11 cellular contexts compared by ENCODE assay signal in the genomic region with DNA sequence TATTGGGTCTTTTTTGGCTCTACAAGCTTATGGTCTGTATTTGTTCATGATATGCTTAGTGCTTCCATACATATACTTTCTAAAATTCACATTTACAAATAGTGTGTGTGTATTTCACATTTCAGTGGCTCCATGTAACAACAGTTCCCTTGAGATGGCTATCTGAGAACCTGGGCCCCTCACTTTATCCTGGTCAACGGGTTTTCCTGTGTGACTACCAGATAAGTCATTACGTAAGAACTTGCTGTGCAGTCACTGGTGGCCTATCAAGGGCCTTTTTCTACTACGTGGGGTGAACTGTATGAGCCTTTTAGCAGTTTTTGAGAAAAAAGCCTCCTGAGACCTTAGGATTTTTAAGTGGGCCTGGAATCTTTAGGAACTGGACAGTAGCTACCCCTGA. TPM values are rescaled to one million over a fixed set of nuclear protein-coding genes. Genes with fewer than 3 reads are reported as not detected.
DNase-seq lines count a peak whose midpoint lies in the region; ATAC-seq and TF ChIP-seq lines count a peak whose summit lies in the region.
"Had no signal": no experiment of that assay in that cellular context is flagged by ENCODE, and none has a peak within 500 bp of the region (broad histone marks: within the 10 kb centered on the region; RNA-seq: fewer than 3 reads in every experiment).

No MANE protein-coding gene starts in this region.

- no peaks in the 10 kb centered on the region for H3K27me3 ChIP-seq in tibial nerve
- H3K27me3 ChIP-seq in thyroid gland: no peaks in the 10 kb centered on the region
- H3K27me3 ChIP-seq: uterus had no signal

- H3K9me3 ChIP-seq in tibial nerve: no peaks in the 10 kb centered on the region
- H3K9me3 ChIP-seq in thyroid gland: no peaks in the 10 kb centered on the region
- H3K9me3 ChIP-seq: uterus had no signal

- H3K9me3 Mint-ChIP-seq in activated naive CD4-positive, alpha-beta T cell treated with anti-CD3 and anti-CD28 coated beads, Interleukin-2, amount 50 U/mL, for 24 hours: peaks cover 13% of the 10 kb centered on the region
- H3K9me3 Mint-ChIP-seq in activated T-helper 1 cell treated with anti-CD3 and anti-CD28 coated beads, Interleukin-12 subunit alpha, Interleukin-12 subunit beta, Interleukin-2, Interleukin-4 antibody, amounts not matched to agents 30 ng/mL and 10 ng/mL and 1 ng/mL, durations not matched to agents 14 hours and 24 hours and 36 hours: peaks cover 17% of the 10 kb centered on the region
- H3K9me3 Mint-ChIP-seq: nephron had no signal

- TF ChIP-seq CTCF in tibial nerve (IDR thresholded peaks at IDR 0.05): no peak
- TF ChIP-seq CTCF in thyroid gland (IDR thresholded peaks at IDR 0.05): no peak

- H3K4me1 ChIP-seq in tibial nerve: peaks cover 0 to 56% (median 18%) of the 10 kb centered on the region in 4 donors
- H3K4me1 ChIP-seq in thyroid gland: peaks cover 11 to 23% of the 10 kb centered on the region in 2 donors

- TF ChIP-seq POLR2A in tibial nerve (IDR thresholded peaks at IDR 0.05) (no peak), thyroid gland (IDR thresholded peaks at IDR 0.05) (no peak)

- H3K4me3 ChIP-seq in tibial nerve: no peak overlapping the region
- no peak overlapping the region for H3K4me3 ChIP-seq in thyroid gland (replicated peaks in 1 of 3)
- H3K4me3 ChIP-seq: uterus had no signal

- intact Hi-C loops in Right ventricle myocardium inferior (cut with DNase I) (no loop called here), thyroid gland (cut with DNase I) (no loop called here)
- intact Hi-C loops in activated T-helper 1 cell treated with anti-CD3 and anti-CD28 coated beads, Interleukin-12 subunit alpha, Interleukin-12 subunit beta, Interleukin-2, Interleukin-4 antibody, amounts not matched to agents 30 ng/mL and 10 ng/mL and 1 ng/mL, durations not matched to agents 14 hours and 24 hours and 36 hours (cut with micrococcal nuclease): loop anchor here (5.0 kb wide), 1 partner anchor 36 kb away; no protein-coding TSS in a partner anchor

- peaks cover 15% of the 10 kb centered on the region for H3K36me3 Mint-ChIP-seq in activated naive CD4-positive, alpha-beta T cell treated with anti-CD3 and anti-CD28 coated beads, Interleukin-2, amount 50 U/mL, for 24 hours
- peaks cover 24% of the 10 kb centered on the region for H3K36me3 Mint-ChIP-seq in activated T-helper 1 cell treated with anti-CD3 and anti-CD28 coated beads, Interleukin-12 subunit alpha, Interleukin-12 subunit beta, Interleukin-2, Interleukin-4 antibody, amounts not matched to agents 30 ng/mL and 10 ng/mL and 1 ng/mL, durations not matched to agents 14 hours and 24 hours and 36 hours (ENCODE audit: low read depth)

- WGBS in tibial nerve, 2 donors: 62 to 86% methylated on average over 3 of the region's 3 CpGs
- 42 to 56% methylated on average over 3 of the region's 3 CpGs for WGBS in thyroid gland, 2 donors

- no peak for TF ChIP-seq EP300 in tibial nerve (IDR thresholded peaks at IDR 0.05)

- no peak for ATAC-seq in Right ventricle myocardium inferior

- H3K27ac Mint-ChIP-seq in activated naive CD4-positive, alpha-beta T cell treated with anti-CD3 and anti-CD28 coated beads, Interleukin-2, amount 50 U/mL, for 24 hours: peak overlapping the region; percentile 30
- H3K27ac Mint-ChIP-seq in activated T-helper 1 cell treated with anti-CD3 and anti-CD28 coated beads, Interleukin-12 subunit alpha, Interleukin-12 subunit beta, Interleukin-2, Interleukin-4 antibody, amounts not matched to agents 30 ng/mL and 10 ng/mL and 1 ng/mL, durations not matched to agents 14 hours and 24 hours and 36 hours: no peak overlapping the region

- H3K27ac ChIP-seq in tibial nerve: peak overlapping the region in 3 of 4 donors; percentile 16 to 80 (median 57)
- no peak overlapping the region for H3K27ac ChIP-seq in thyroid gland
- H3K27ac ChIP-seq: uterus had no signal

- H3K36me3 ChIP-seq in tibial nerve: no peaks in the 10 kb centered on the region
- H3K36me3 ChIP-seq in thyroid gland: no peaks in the 10 kb centered on the region
- H3K36me3 ChIP-seq: uterus had no signal

- no peak for DNase-seq in activated naive CD4-positive, alpha-beta T cell treated with anti-CD3 and anti-CD28 coated beads, Interleukin-2, amount 50 U/mL, for 16 hours
- DNase-seq in SK-N-DZ (ENCODE audit: low spot score): peak; percentile 8
- DNase-seq in fibroblast of peridontal ligament (ENCODE audit: extremely low read depth): peak; percentile 21
- no peak for DNase-seq in tibial nerve (ENCODE audit: low spot score in 2 of 2)
- DNase-seq in Right ventricle myocardium inferior (ENCODE audit: missing footprints): no peak
- no peak for DNase-seq in thyroid gland
- DNase-seq in activated T-helper 1 cell treated with anti-CD3 and anti-CD28 coated beads, Interleukin-12 subunit alpha, Interleukin-12 subunit beta, Interleukin-2, Interleukin-4 antibody, amounts not matched to agents 30 ng/mL and 10 ng/mL and 1 ng/mL, durations not matched to agents 14 hours and 24 hours and 36 hours (ENCODE audit: low spot score): no peak
- DNase-seq: activated CD4-positive, alpha-beta T cell treated with anti-CD3 and anti-CD28 coated beads, Interleukin-2, amount 50 U/mL, for 1 hour; uterus had no signal

- H3K4me3 Mint-ChIP-seq in activated naive CD4-positive, alpha-beta T cell treated with anti-CD3 and anti-CD28 coated beads, Interleukin-2, amount 50 U/mL, for 24 hours: no peak overlapping the region
- no peak overlapping the region for H3K4me3 Mint-ChIP-seq in activated T-helper 1 cell treated with anti-CD3 and anti-CD28 coated beads, Interleukin-12 subunit alpha, Interleukin-12 subunit beta, Interleukin-2, Interleukin-4 antibody, amounts not matched to agents 30 ng/mL and 10 ng/mL and 1 ng/mL, durations not matched to agents 14 hours and 24 hours and 36 hours
- H3K4me3 Mint-ChIP-seq: nephron had no signal

- peaks cover 50% of the 10 kb centered on the region for H3K4me1 Mint-ChIP-seq in activated naive CD4-positive, alpha-beta T cell treated with anti-CD3 and anti-CD28 coated beads, Interleukin-2, amount 50 U/mL, for 24 hours
- H3K4me1 Mint-ChIP-seq in activated T-helper 1 cell treated with anti-CD3 and anti-CD28 coated beads, Interleukin-12 subunit alpha, Interleukin-12 subunit beta, Interleukin-2, Interleukin-4 antibody, amounts not matched to agents 30 ng/mL and 10 ng/mL and 1 ng/mL, durations not matched to agents 14 hours and 24 hours and 36 hours (ENCODE audit: low read depth): peaks cover 53% of the 10 kb centered on the region

- H3K27me3 Mint-ChIP-seq in activated naive CD4-positive, alpha-beta T cell treated with anti-CD3 and anti-CD28 coated beads, Interleukin-2, amount 50 U/mL, for 24 hours: no peaks in the 10 kb centered on the region
- no peaks in the 10 kb centered on the region for H3K27me3 Mint-ChIP-seq in activated T-helper 1 cell treated with anti-CD3 and anti-CD28 coated beads, Interleukin-12 subunit alpha, Interleukin-12 subunit beta, Interleukin-2, Interleukin-4 antibody, amounts not matched to agents 30 ng/mL and 10 ng/mL and 1 ng/mL, durations not matched to agents 14 hours and 24 hours and 36 hours (ENCODE audit: insufficient read depth)

RNA-seq across cellular contexts. Expression of a gene that starts 41.1 kb away (rescaled TPM):
- polyA plus RNA-seq in SK-N-DZ (2014; cell fraction: cytosol; rRNA removed): 2.8 and 3.4 TPM in 2 replicates
- polyA plus RNA-seq in SK-N-DZ (2014; cell fraction: nucleus; rRNA removed): 7.8 and 8.4 TPM in 2 replicates
- 10 to 100 TPM; 46.1 to 50.3 (median 49.5) TPM for total RNA-seq in tibial nerve
- 6.8 TPM for total RNA-seq in Right ventricle myocardium inferior
- 10 to 100 TPM; 58.3 to 93.9 (median 78.0) TPM for total RNA-seq in thyroid gland
- total RNA-seq in activated T-helper 1 cell treated with anti-CD3 and anti-CD28 coated beads, Interleukin-12 subunit alpha, Interleukin-12 subunit beta, Interleukin-2, Interleukin-4 antibody, amounts not matched to agents 30 ng/mL and 10 ng/mL and 1 ng/mL, durations not matched to agents 14 hours and 24 hours and 36 hours: 98.0 and 98.9 TPM in 2 replicates

Comparison
In these comparisons a context has a peak if more than half of its experiments do, and no peak if none do; other contexts are left out.
1. DNase-seq: peak in SK-N-DZ (single experiment) and fibroblast of peridontal ligament (single experiment); none in activated naive CD4-positive, alpha-beta T cell treated with anti-CD3 and anti-CD28 coated beads, Interleukin-2, amount 50 U/mL, for 16 hours (single experiment), tibial nerve (0 of 2), Right ventricle myocardium inferior (single experiment), thyroid gland (0 of 2) and activated T-helper 1 cell treated with anti-CD3 and anti-CD28 coated beads, Interleukin-12 subunit alpha, Interleukin-12 subunit beta, Interleukin-2, Interleukin-4 antibody, amounts not matched to agents 30 ng/mL and 10 ng/mL and 1 ng/mL, durations not matched to agents 14 hours and 24 hours and 36 hours (single experiment).
2. H3K27ac ChIP-seq: peak in tibial nerve (3 of 4); none in thyroid gland (0 of 3).